8 cellular contexts compared by ENCODE assay signal in the genomic region with DNA sequence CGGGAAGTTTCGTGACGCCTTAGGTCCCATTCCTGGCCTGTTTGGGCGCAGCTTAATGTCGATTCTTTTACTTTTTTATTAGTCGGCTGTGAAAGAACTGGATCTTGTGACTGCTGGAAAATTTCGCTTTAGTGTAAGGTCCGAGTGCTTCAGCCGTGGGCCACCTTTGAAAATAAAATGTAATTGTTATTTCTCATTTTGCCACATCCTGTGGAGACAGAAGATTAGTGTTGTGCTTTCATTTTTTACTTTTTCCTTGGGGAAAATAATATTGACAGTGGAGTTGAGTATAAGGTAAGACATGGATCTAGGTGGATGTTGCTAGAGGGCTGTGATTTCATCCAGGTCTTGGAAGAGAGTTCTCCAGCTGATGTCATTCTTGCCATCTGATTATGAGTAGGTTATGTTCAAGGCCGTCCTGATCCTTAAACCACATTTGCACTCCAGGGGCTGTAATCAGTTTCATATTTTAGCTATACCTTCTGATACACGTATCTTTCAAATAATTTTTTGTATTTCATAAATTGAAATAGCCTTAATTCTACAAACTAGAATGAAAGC. TPM values are rescaled to one million over a fixed set of nuclear protein-coding genes. Genes with fewer than 3 reads are reported as not detected.
DNase-seq lines count a peak whose midpoint lies in the region; ATAC-seq and TF ChIP-seq lines count a peak whose summit lies in the region.

No MANE protein-coding gene starts in this region.

- POLR2A ChIA-PET in CD8-positive, alpha-beta T cell (lab: Charles Lee): interaction anchor here (0.7 to 2.4 kb wide), 13 partner anchors 10 to 829 kb away, joined by 3 to 12 read pairs (median 5); partner anchors contain the start of gene YME1L1
- POLR2A ChIA-PET in naive thymus-derived CD4-positive, alpha-beta T cell (lab: Charles Lee): interaction anchor here (0.8 to 2.2 kb wide), 13 partner anchors 9 to 1027 kb away, joined by 3 to 12 read pairs (median 6); partner anchors contain the start of genes ACBD5, MASTL, WAC and YME1L1

- H3K27ac Mint-ChIP-seq in CD8-positive, alpha-beta T cell: peak overlapping the region; percentile 98
- H3K27ac Mint-ChIP-seq in effector memory CD8-positive, alpha-beta T cell: peak overlapping the region; percentile 98 to 99
- peak overlapping the region; percentile 96 to 99 (median 98) for H3K27ac Mint-ChIP-seq in naive thymus-derived CD4-positive, alpha-beta T cell

- peaks cover 35% of the 10 kb centered on the region for H3K36me3 Mint-ChIP-seq in CD8-positive, alpha-beta T cell
- peaks cover 37% of the 10 kb centered on the region for H3K36me3 Mint-ChIP-seq in effector memory CD8-positive, alpha-beta T cell (ENCODE audit: insufficient read depth)
- peaks cover 0 to 20% (median 15%) of the 10 kb centered on the region in 5 donors for H3K36me3 Mint-ChIP-seq in naive thymus-derived CD4-positive, alpha-beta T cell

- H3K4me3 Mint-ChIP-seq in CD8-positive, alpha-beta T cell: peak overlapping the region; percentile 99
- H3K4me3 Mint-ChIP-seq in effector memory CD8-positive, alpha-beta T cell: peak overlapping the region; percentile 93 to 99
- H3K4me3 Mint-ChIP-seq in naive thymus-derived CD4-positive, alpha-beta T cell: peak overlapping the region; percentile 95 to 100 (median 99)

- H3K27ac ChIP-seq in CD8-positive, alpha-beta T cell (ENCODE audit: low read depth, low read length): peak overlapping the region; percentile 81
- H3K27ac ChIP-seq in naive thymus-derived CD4-positive, alpha-beta T cell (ENCODE audit: low read depth, low read length): peak overlapping the region; percentile 87

- CTCF ChIA-PET in CD8-positive, alpha-beta T cell (lab: Charles Lee): interaction anchor here (0.6 to 2.8 kb wide), 8 partner anchors 21 to 262 kb away, joined by 3 to 14 read pairs (median 5); no protein-coding TSS in a partner anchor
- CTCF ChIA-PET in naive thymus-derived CD4-positive, alpha-beta T cell (lab: Charles Lee): interaction anchor here (0.6 to 1.2 kb wide), 2 partner anchors 57 to 151 kb away, joined by 3 to 5 read pairs; no protein-coding TSS in a partner anchor

- H3K36me3 ChIP-seq in CD8-positive, alpha-beta T cell (ENCODE audit: insufficient read depth, low read length): no peaks in the 10 kb centered on the region
- H3K36me3 ChIP-seq in naive thymus-derived CD4-positive, alpha-beta T cell (ENCODE audit: control insufficient read depth in 2 of 3, insufficient read depth in 3 of 3, low read length in 3 of 3): peaks cover 0 to 4% (median 0%) of the 10 kb centered on the region in 3 experiments

- H3K27me3 ChIP-seq in CD8-positive, alpha-beta T cell (ENCODE audit: insufficient read depth, low read length): no peaks in the 10 kb centered on the region
- no peaks in the 10 kb centered on the region for H3K27me3 ChIP-seq in naive thymus-derived CD4-positive, alpha-beta T cell (ENCODE audit: control insufficient read depth in 2 of 2, insufficient read depth in 2 of 2, low read length in 2 of 2)

- peaks cover 36% of the 10 kb centered on the region for H3K4me1 ChIP-seq in CD8-positive, alpha-beta T cell (ENCODE audit: insufficient read depth, low read length)
- peaks cover 15 to 18% of the 10 kb centered on the region in 2 donors for H3K4me1 ChIP-seq in naive thymus-derived CD4-positive, alpha-beta T cell (ENCODE audit: control insufficient read depth in 2 of 2, insufficient read depth in 2 of 2, low read length in 2 of 2)

- ATAC-seq in CD8-positive, alpha-beta T cell: no peak
- no peak for ATAC-seq in effector memory CD8-positive, alpha-beta T cell (replicated peaks)
- ATAC-seq in naive thymus-derived CD4-positive, alpha-beta T cell: no peak
- ATAC-seq in HG03280 (IDR thresholded peaks at IDR 0.05; ENCODE audit: unreplicated experiment): no peak
- ATAC-seq in GM18873 (IDR thresholded peaks at IDR 0.05; ENCODE audit: low FRiP score, unreplicated experiment): no peak

- intact Hi-C loops in CD8-positive, alpha-beta T cell (cut with DNase I, micrococcal nuclease): loop anchor here (1.0 to 10.0 kb wide), 15 partner anchors 37 to 1170 kb away; partner anchors contain the start of genes ABI1 (in 2 of the 2), ACBD5 (in 2 of the 2), YME1L1 (in 2 of the 2) and BAMBI (in 1 of the 2)
- intact Hi-C loops in naive thymus-derived CD4-positive, alpha-beta T cell (cut with micrococcal nuclease): loop anchor here (1.0 to 10.0 kb wide), 22 partner anchors 8 to 1172 kb away; partner anchors contain the start of genes MPP7 (in 2 of the 2), YME1L1 (in 2 of the 2), ANKRD26 (in 1 of the 2) and BAMBI (in 1 of the 2)

- peaks cover 60% of the 10 kb centered on the region for H3K4me1 Mint-ChIP-seq in CD8-positive, alpha-beta T cell (ENCODE audit: low read depth)
- peaks cover 43 to 51% of the 10 kb centered on the region in 2 donors for H3K4me1 Mint-ChIP-seq in effector memory CD8-positive, alpha-beta T cell (ENCODE audit: low read depth in 2 of 2)
- H3K4me1 Mint-ChIP-seq in naive thymus-derived CD4-positive, alpha-beta T cell: peaks cover 44 to 67% (median 63%) of the 10 kb centered on the region in 7 donors

- H3K4me3 ChIP-seq in CD8-positive, alpha-beta T cell (ENCODE audit: low read depth, low read length): peak overlapping the region; percentile 73
- peak overlapping the region; percentile 82 for H3K4me3 ChIP-seq in naive thymus-derived CD4-positive, alpha-beta T cell (ENCODE audit: low read length)

- no peaks in the 10 kb centered on the region for H3K9me3 Mint-ChIP-seq in CD8-positive, alpha-beta T cell
- H3K9me3 Mint-ChIP-seq in effector memory CD8-positive, alpha-beta T cell: no peaks in the 10 kb centered on the region
- peaks cover 0 to 3% (median 0%) of the 10 kb centered on the region in 11 donors for H3K9me3 Mint-ChIP-seq in naive thymus-derived CD4-positive, alpha-beta T cell

- no peak for DNase-seq in CD8-positive, alpha-beta T cell
- DNase-seq in OCI-M1 (lab: John Stamatoyannopoulos, UW) (peak; percentile 48), ureter (ENCODE audit: low spot score) (no peak)
- DNase-seq in effector memory CD8-positive, alpha-beta T cell: no peak
- no peak for DNase-seq in naive thymus-derived CD4-positive, alpha-beta T cell
- no peak for DNase-seq in activated CD4-positive, CD25-positive, alpha-beta regulatory T cell (lab: John Stamatoyannopoulos, UW)

- no peak for TF ChIP-seq CTCF in CD8-positive, alpha-beta T cell (IDR thresholded peaks at IDR 0.05)

- H3K27me3 Mint-ChIP-seq in CD8-positive, alpha-beta T cell (ENCODE audit: low read depth): no peaks in the 10 kb centered on the region
- no peaks in the 10 kb centered on the region for H3K27me3 Mint-ChIP-seq in effector memory CD8-positive, alpha-beta T cell
- peaks cover 0 to 7% (median 0%) of the 10 kb centered on the region in 5 donors for H3K27me3 Mint-ChIP-seq in naive thymus-derived CD4-positive, alpha-beta T cell

- H3K9me3 ChIP-seq in CD8-positive, alpha-beta T cell (ENCODE audit: low read length): no peaks in the 10 kb centered on the region
- no peaks in the 10 kb centered on the region for H3K9me3 ChIP-seq in naive thymus-derived CD4-positive, alpha-beta T cell (ENCODE audit: control insufficient read depth in 2 of 3, low read length in 3 of 3)

RNA-seq across cellular contexts. Expression of gene RAB18, which starts 0.9 kb away (rescaled TPM):
- total RNA-seq in CD8-positive, alpha-beta T cell: 100 to 1,000 TPM; 130 to 146 TPM
- 10 to 100 TPM; 69.1 to 96.1 (median 73.6) TPM for total RNA-seq in naive thymus-derived CD4-positive, alpha-beta T cell
- polyA plus RNA-seq in naive thymus-derived CD4-positive, alpha-beta T cell: 10 to 100 TPM; 54.0 to 78.1 TPM
- 99.3 TPM for total RNA-seq in ureter
